8 cellular contexts compared by ENCODE assay signal in the genomic region with DNA sequence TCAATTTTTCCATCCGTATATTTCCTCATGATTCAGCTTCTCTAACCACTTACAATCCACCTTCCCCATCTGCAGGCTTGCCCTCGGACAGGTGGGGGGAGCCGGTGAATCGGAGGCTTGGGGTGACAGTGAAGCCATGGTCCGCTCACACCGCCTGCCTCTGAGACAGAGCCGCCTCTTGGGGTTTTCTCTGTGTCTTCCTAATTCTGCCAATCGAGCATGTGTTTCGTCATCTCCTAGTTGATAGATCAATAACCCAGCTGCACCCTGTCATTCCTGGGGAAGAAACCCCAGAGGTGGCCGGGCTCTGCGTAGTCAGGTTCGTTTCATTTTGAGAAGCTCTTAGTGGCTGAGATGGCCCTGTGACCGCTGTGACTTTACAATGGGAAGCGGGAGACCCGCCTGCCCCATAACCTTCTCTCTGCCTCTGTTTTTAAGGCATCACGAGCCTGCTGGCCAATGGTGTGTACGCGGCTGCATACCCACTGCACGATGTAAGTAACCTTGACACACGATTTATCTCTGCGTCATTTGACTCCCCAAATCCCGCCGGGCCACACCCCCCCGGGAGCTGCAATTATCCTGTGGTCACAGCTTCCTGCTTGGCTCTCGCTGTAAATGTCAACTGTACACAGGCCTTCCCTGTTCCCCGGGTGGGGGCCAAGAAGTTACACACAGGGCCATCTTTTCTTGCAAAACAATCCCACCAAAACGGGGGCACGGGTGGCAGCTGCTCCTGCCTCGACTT. TPM values are rescaled to one million over a fixed set of nuclear protein-coding genes. Genes with fewer than 3 reads are reported as not detected.
DNase-seq lines count a peak whose midpoint lies in the region; ATAC-seq and TF ChIP-seq lines count a peak whose summit lies in the region.

No MANE protein-coding gene starts in this region.

- in situ Hi-C loops in GM23248 (cut with MboI), result no loop called here

- no peak overlapping the region; the same call in 1 of the 2 replicates for H2AFZ ChIP-seq in GM23248

- no peaks in the 10 kb centered on the region for H3K9me2 ChIP-seq in GM23248 (ENCODE audit: insufficient read depth)

- H3K36me3 Mint-ChIP-seq in mesothelial cell of epicardium, result no peaks in the 10 kb centered on the region

- WGBS in GM23248 (ENCODE audit: low coverage in 1 of 2, low lambda C conversion rate in 2 of 2, missing lambda C conversion rate in 2 of 2), 2 experiments, result 42 to 48% methylated on average over 28 to 29 of the region's 29 CpGs
- WGBS in sigmoid colon, 2 donors, result 39 to 43% methylated on average over 29 of the region's 29 CpGs

- no peak for TF ChIP-seq EP300 in sigmoid colon (IDR thresholded peaks at IDR 0.05)

- H3K4me3 ChIP-seq in GM23248 (no peak overlapping the region), sigmoid colon (no peak overlapping the region)

- no peaks in the 10 kb centered on the region for H3K36me3 ChIP-seq in GM23248 (ENCODE audit: low read depth)
- H3K36me3 ChIP-seq in sigmoid colon, result no peaks in the 10 kb centered on the region

- intact Hi-C loops in sigmoid colon (cut with DNase I), result no loop called here

- H3K27ac Mint-ChIP-seq in mesothelial cell of epicardium, result no peak overlapping the region

- H3K9ac ChIP-seq in GM23248, result no peak overlapping the region

- no peak for TF ChIP-seq POLR2A in sigmoid colon (IDR thresholded peaks at IDR 0.05)

- ATAC-seq in HG02571 (IDR thresholded peaks at IDR 0.05; ENCODE audit: unreplicated experiment), result no peak

- no peak overlapping the region for H3K27ac ChIP-seq in GM23248
- H3K27ac ChIP-seq in sigmoid colon, result peak overlapping the region; percentile 29 to 49 (median 30)

- DNase-seq in GM23248, result peak; percentile 72
- peak; percentile 90 for DNase-seq in NCI-H69 (lab: John Stamatoyannopoulos, UW)
- peak; percentile 63 for DNase-seq in fibroblast of gingiva (ENCODE audit: low read depth)
- DNase-seq in sigmoid colon, result no peak
- DNase-seq in activated effector memory CD4-positive, alpha-beta T cell treated with anti-CD3 and anti-CD28 coated beads, Interleukin-2, amount 50 U/mL, for 16 hours, result no peak
- DNase-seq in T-helper 2 cell, result no peak
- no peak for DNase-seq in mesothelial cell of epicardium (ENCODE audit: low spot score in 2 of 2, unreplicated experiment in 2 of 2)

- H4K20me1 ChIP-seq in GM23248 (ENCODE audit: insufficient read depth), result no peaks in the 10 kb centered on the region

- H3K4me2 ChIP-seq in GM23248 (ENCODE audit: unreplicated experiment), result no peak overlapping the region

- no peaks in the 10 kb centered on the region for H3K27me3 Mint-ChIP-seq in mesothelial cell of epicardium (ENCODE audit: low read depth)

- H3K4me3 Mint-ChIP-seq in mesothelial cell of epicardium, result no peak overlapping the region

- H3K9me3 Mint-ChIP-seq in mesothelial cell of epicardium, result no peaks in the 10 kb centered on the region

- peaks cover 6% of the 10 kb centered on the region; the same call in 1 of the 2 replicates for H3K27me3 ChIP-seq in GM23248 (replicated peaks; ENCODE audit: insufficient read depth)
- peaks cover 0 to 2% (median 0%) of the 10 kb centered on the region in 3 donors for H3K27me3 ChIP-seq in sigmoid colon

- H3K4me1 ChIP-seq in GM23248 (ENCODE audit: insufficient read depth) (peaks cover 10% of the 10 kb centered on the region; the same call in 1 of the 2 replicates), sigmoid colon (peaks cover 0 to 36% (median 29%) of the 10 kb centered on the region in 4 donors)

- no peaks in the 10 kb centered on the region for H3K9me3 ChIP-seq in GM23248 (ENCODE audit: low read depth)
- H3K9me3 ChIP-seq in sigmoid colon, result no peaks in the 10 kb centered on the region

- H3F3A ChIP-seq in GM23248 (ENCODE audit: insufficient read depth), result no peaks in the 10 kb centered on the region

- no peaks in the 10 kb centered on the region for H3K79me2 ChIP-seq in GM23248 (ENCODE audit: insufficient read depth)

- peaks cover 24% of the 10 kb centered on the region for H3K4me1 Mint-ChIP-seq in mesothelial cell of epicardium

- TF ChIP-seq CTCF in sigmoid colon (IDR thresholded peaks at IDR 0.05) (no peak), mesothelial cell of epicardium (IDR thresholded peaks at IDR 0.05; ENCODE audit: unreplicated experiment) (no peak)

RNA-seq across cellular contexts. Expression of a gene that starts 33.3 kb away (rescaled TPM):
- 0.97 TPM in 1 of 2 replicates, not detected in the other for total RNA-seq in GM23248 (2014; rRNA removed; shearing (Covaris generic))
- polyA plus RNA-seq in GM23248 (2016; fragmentation: Nextera tagmentation; extraction: Ambion mirVana), result not detected in 2 replicates
- total RNA-seq in sigmoid colon, result 10 to 100 TPM; 17.4 to 33.9 (median 20.2) TPM
- 1 to 10 TPM in 2 of 3 donors, under 1 TPM in 1; 0.60 to 5.7 (median 3.0) TPM for polyA plus RNA-seq in sigmoid colon
- 35.1 to 39.6 TPM (median 37.2 TPM) in 3 replicates for total RNA-seq in mesothelial cell of epicardium

Comparison
In these comparisons a context has a peak if more than half of its experiments do, and no peak if none do; other contexts are left out.
1. DNase-seq: peak in GM23248 (single experiment), NCI-H69 (single experiment) and fibroblast of gingiva (single experiment); none in sigmoid colon (single experiment), activated effector memory CD4-positive, alpha-beta T cell treated with anti-CD3 and anti-CD28 coated beads, Interleukin-2, amount 50 U/mL, for 16 hours (single experiment), T-helper 2 cell (0 of 5) and mesothelial cell of epicardium (0 of 2).